Comparison of ENCODE assay signal across 20 cellular contexts in genomic region chr2:140589696-140590095, GRCh38.
DNase-seq lines count a peak whose midpoint lies in the region; ATAC-seq and TF ChIP-seq lines count a peak whose summit lies in the region.
"Had no signal": no experiment of that assay in that cellular context is flagged by ENCODE, and none has a peak within 500 bp of the region (broad histone marks: within the 10 kb centered on the region; RNA-seq: fewer than 3 reads in every experiment).

No MANE protein-coding gene starts in this region.

- H3K4me3 ChIP-seq in fibroblast of lung (replicated peaks in 1 of 4; ENCODE audit: control extremely low read depth in 1 of 4, insufficient read depth in 1 of 4, low read depth in 3 of 4, low read length in 4 of 4): no peak overlapping the region
- H3K4me3 ChIP-seq in mesenchymal stem cell (ENCODE audit: insufficient read depth in 1 of 2, low read depth in 1 of 2, low read length in 2 of 2): no peak overlapping the region
- no peak overlapping the region for H3K4me3 ChIP-seq in smooth muscle cell

- no peaks in the 10 kb centered on the region for H3K79me1 ChIP-seq in mesenchymal stem cell (replicated peaks; ENCODE audit: low read length, poor library complexity, severe bottlenecking)

- no peak overlapping the region for H2BK5ac ChIP-seq in mesenchymal stem cell (ENCODE audit: low read depth, low read length, poor library complexity, severe bottlenecking)

- no peak overlapping the region for H3K4ac ChIP-seq in mesenchymal stem cell (ENCODE audit: low read depth in 1 of 2, low read length in 2 of 2)

- no peak overlapping the region for H2AK5ac ChIP-seq in mesenchymal stem cell (ENCODE audit: low read length, severe bottlenecking)

- H2AFZ ChIP-seq in fibroblast of lung (ENCODE audit: low read length) (no peak overlapping the region), mesenchymal stem cell (ENCODE audit: low read depth, low read length) (no peak overlapping the region), smooth muscle cell (ENCODE audit: low read depth) (no peak overlapping the region)

- H3K4me2 ChIP-seq in fibroblast of lung (ENCODE audit: extremely low read depth, insufficient read depth, low read length) (no peak overlapping the region), mesenchymal stem cell (ENCODE audit: low read length, poor library complexity, severe bottlenecking) (no peak overlapping the region), smooth muscle cell (no peak overlapping the region)
- H3K4me2 ChIP-seq: KMS-11 had no signal

- no peaks in the 10 kb centered on the region for H3F3A ChIP-seq in smooth muscle cell (ENCODE audit: low read depth)

- H3K18ac ChIP-seq in mesenchymal stem cell (ENCODE audit: low read depth in 1 of 2, low read length in 2 of 2): no peak overlapping the region

- no peak overlapping the region for H2BK15ac ChIP-seq in mesenchymal stem cell (ENCODE audit: low read depth, poor library complexity, severe bottlenecking)

- H4K91ac ChIP-seq in mesenchymal stem cell (ENCODE audit: low read length): no peak overlapping the region

- no peak overlapping the region for H3K23ac ChIP-seq in mesenchymal stem cell (ENCODE audit: low read length in 2 of 2)

- TF ChIP-seq CTCF in fibroblast of lung (conservative IDR thresholded peaks at IDR 0.05 in 1 of 2, IDR thresholded peaks at IDR 0.05 in 1 of 2; ENCODE audit: low read depth in 1 of 2, low read length in 2 of 2) (no peak), smooth muscle cell (IDR thresholded peaks at IDR 0.05; ENCODE audit: borderline replicate concordance, insufficient read depth, poor library complexity, severe bottlenecking) (no peak)

- H3K4me1 ChIP-seq in fibroblast of lung (ENCODE audit: control insufficient read depth, extremely low read depth, insufficient read depth, low read length) (no peaks in the 10 kb centered on the region), mesenchymal stem cell (ENCODE audit: control insufficient read depth, insufficient read depth, low read depth, low read length) (no peaks in the 10 kb centered on the region), smooth muscle cell (ENCODE audit: low read depth) (no peaks in the 10 kb centered on the region)

- H3K36me3 ChIP-seq in fibroblast of lung (ENCODE audit: control insufficient read depth, insufficient read depth, low read length): no peaks in the 10 kb centered on the region
- H3K36me3 ChIP-seq in mesenchymal stem cell (ENCODE audit: control insufficient read depth in 1 of 2, insufficient read depth in 2 of 2, low read depth in 1 of 2, low read length in 2 of 2): no peaks in the 10 kb centered on the region
- H3K36me3 ChIP-seq in smooth muscle cell (ENCODE audit: low read depth): no peaks in the 10 kb centered on the region

- DNase-seq in amniotic epithelial cell (ENCODE audit: low read depth) (peak; percentile 70), fibroblast of lung (ENCODE audit: low read depth in 2 of 2) (peak; percentile 18 to 64), mesenchymal stem cell (peak; percentile 60), smooth muscle cell (lab: John Stamatoyannopoulos, UW; ENCODE audit: unreplicated experiment) (no peak)
- no peak for DNase-seq in stimulated activated naive CD4-positive, alpha-beta T cell (lab: John Stamatoyannopoulos, UW)
- DNase-seq: CD8-positive, alpha-beta T cell; DMS79 treated with DMSO at 0.1 percent for 48 hours; NCI-H1048; NCI-H1417; NCI-H1694; NCI-H2029 treated with DMSO at 0.1 percent for 48 hours; NCI-H526 treated with DMSO at 0.1 percent for 48 hours; SHP77 had no signal

- H2BK12ac ChIP-seq in mesenchymal stem cell (ENCODE audit: low read length in 2 of 2): no peak overlapping the region

- H4K20me1 ChIP-seq in fibroblast of lung (ENCODE audit: control insufficient read depth, extremely low read depth, insufficient read depth, low read length) (no peaks in the 10 kb centered on the region), smooth muscle cell (ENCODE audit: low read depth) (no peaks in the 10 kb centered on the region)

- H3K79me2 ChIP-seq in fibroblast of lung (ENCODE audit: control insufficient read depth, insufficient read depth, low read length) (no peaks in the 10 kb centered on the region), smooth muscle cell (ENCODE audit: low read depth) (no peaks in the 10 kb centered on the region)

- H3K27me3 ChIP-seq in fibroblast of lung (ENCODE audit: control insufficient read depth, insufficient read depth, low read length) (no peaks in the 10 kb centered on the region), mesenchymal stem cell (ENCODE audit: control insufficient read depth in 1 of 2, insufficient read depth in 1 of 2, low read length in 2 of 2) (no peaks in the 10 kb centered on the region), smooth muscle cell (ENCODE audit: low read depth) (no peaks in the 10 kb centered on the region)

- ATAC-seq in HG02763 (IDR thresholded peaks at IDR 0.05; ENCODE audit: unreplicated experiment) (no peak), GM18868 (IDR thresholded peaks at IDR 0.05; ENCODE audit: unreplicated experiment) (no peak)
- ATAC-seq: CD8-positive, alpha-beta T cell; Panc1 had no signal

- no peaks in the 10 kb centered on the region for H3K9me3 ChIP-seq in fibroblast of lung (ENCODE audit: control insufficient read depth, insufficient read depth, low read depth, low read length)
- H3K9me3 ChIP-seq in mesenchymal stem cell (ENCODE audit: control insufficient read depth, low read length): no peaks in the 10 kb centered on the region
- no peaks in the 10 kb centered on the region for H3K9me3 ChIP-seq in smooth muscle cell (replicated peaks; ENCODE audit: low read depth)

- H4K8ac ChIP-seq in mesenchymal stem cell (ENCODE audit: low read length): no peak overlapping the region

- no peak overlapping the region for H2BK120ac ChIP-seq in mesenchymal stem cell (ENCODE audit: low read depth, low read length)

- no peak overlapping the region for H3K9ac ChIP-seq in fibroblast of lung (ENCODE audit: insufficient read depth, low read length)
- no peak overlapping the region for H3K9ac ChIP-seq in mesenchymal stem cell (ENCODE audit: low read length)
- H3K9ac ChIP-seq in smooth muscle cell (ENCODE audit: low read depth): no peak overlapping the region
- H3K9ac ChIP-seq: KMS-11 had no signal

- no peak overlapping the region for H3K14ac ChIP-seq in mesenchymal stem cell (ENCODE audit: low read length in 2 of 2)

- no peak overlapping the region for H3K27ac ChIP-seq in fibroblast of lung (ENCODE audit: insufficient read depth, low read length)
- no peak overlapping the region for H3K27ac ChIP-seq in mesenchymal stem cell (ENCODE audit: low read length, poor library complexity, severe bottlenecking)
- no peak overlapping the region for H3K27ac ChIP-seq in smooth muscle cell (ENCODE audit: low read depth)
- H3K27ac ChIP-seq: C4-2B, HL-60, KMS-11, RWPE1 had no signal

Comparison
In these comparisons a context has a peak if more than half of its experiments do, and no peak if none do; other contexts are left out.
1. DNase-seq: peak in amniotic epithelial cell (single experiment), fibroblast of lung (2 of 2) and mesenchymal stem cell (single experiment); none in smooth muscle cell (single experiment) and stimulated activated naive CD4-positive, alpha-beta T cell (0 of 6).